Comparison of ENCODE assay signal across 29 cellular contexts in genomic region chr12:109489955-109490565, GRCh38.
"Had no signal": no experiment of that assay in that cellular context is flagged by ENCODE, and none has a peak within 500 bp of the region (broad histone marks: within the 10 kb centered on the region; RNA-seq: fewer than 3 reads in every experiment).

No MANE protein-coding gene starts in this region.

- H3K4me1 ChIP-seq: esophagus muscularis mucosa, foreskin keratinocyte, gastroesophageal sphincter had no signal

- ATAC-seq: activated CD4-positive, CD25-positive, alpha-beta regulatory T cell treated with anti-CD3 and anti-CD28 coated beads, Interleukin-2, amount 50 U/mL, for 24 hours; activated CD8-positive, alpha-beta T cell treated with anti-CD3 and anti-CD28 coated beads for 36 hours; activated T-cell treated with anti-CD3 and anti-CD28 coated beads, Interleukin-2, amount 50 U/mL, for 4 hours; activated T-helper 17 cell treated with anti-CD3 and anti-CD28 coated beads, Interleukin-2, amount 50 U/mL, for 72 hours; effector memory CD8-positive, alpha-beta T cell; foreskin keratinocyte; gastroesophageal sphincter; T-helper 17 cell had no signal

- H3K27me3 ChIP-seq: brain microvascular endothelial cell, esophagus muscularis mucosa, foreskin keratinocyte, gastroesophageal sphincter had no signal

- H3K27ac ChIP-seq: brain microvascular endothelial cell, esophagus muscularis mucosa, foreskin keratinocyte, gastroesophageal sphincter, WERI-Rb-1 had no signal

- DNase-seq: activated B cell treated with CpG ODN at 0.5 μM for 24 hours; activated CD4-positive, alpha-beta T cell treated with anti-CD3 and anti-CD28 coated beads for 48 hours; activated CD4-positive, alpha-beta T cell treated with anti-CD3 and anti-CD28 coated beads, Interleukin-2, amount 50 U/mL, for 1 hour; activated CD4-positive, alpha-beta T cell treated with anti-CD3 and anti-CD28 coated beads, Interleukin-2, amount 50 U/mL, for 48 hours; activated CD8-positive, alpha-beta memory T cell treated with anti-CD3 and anti-CD28 coated beads for 24 hours; activated CD8-positive, alpha-beta T cell treated with anti-CD3 and anti-CD28 coated beads for 36 hours; activated effector memory CD4-positive, alpha-beta T cell treated with Interleukin-2 at 50 U/mL for 16 hours; activated gamma-delta T cell treated with Interleukin-2 at 50 U/mL for 16 hours; activated naive CD4-positive, alpha-beta T cell treated with anti-CD3 and anti-CD28 coated beads, Interleukin-2, amount 50 U/mL, for 16 hours; activated naive CD4-positive, alpha-beta T cell treated with Interleukin-2 at 50 U/mL for 16 hours; activated T-cell treated with anti-CD3 and anti-CD28 coated beads, Interleukin-2, amount 50 U/mL, for 4 hours; amniotic stem cell; anterior cingulate cortex; brain microvascular endothelial cell; caudate nucleus; cortex of kidney; dermis blood vessel endothelial cell; effector CD4-positive, alpha-beta T cell; effector memory CD8-positive, alpha-beta T cell; erythroblast; foreskin keratinocyte; T-helper 1 cell; T-helper 17 cell; T1000; WERI-Rb-1 had no signal

- H3K9me3 ChIP-seq: esophagus muscularis mucosa, gastroesophageal sphincter had no signal

- H3K4me3 ChIP-seq: esophagus muscularis mucosa, gastroesophageal sphincter had no signal
